In the genomic region with DNA sequence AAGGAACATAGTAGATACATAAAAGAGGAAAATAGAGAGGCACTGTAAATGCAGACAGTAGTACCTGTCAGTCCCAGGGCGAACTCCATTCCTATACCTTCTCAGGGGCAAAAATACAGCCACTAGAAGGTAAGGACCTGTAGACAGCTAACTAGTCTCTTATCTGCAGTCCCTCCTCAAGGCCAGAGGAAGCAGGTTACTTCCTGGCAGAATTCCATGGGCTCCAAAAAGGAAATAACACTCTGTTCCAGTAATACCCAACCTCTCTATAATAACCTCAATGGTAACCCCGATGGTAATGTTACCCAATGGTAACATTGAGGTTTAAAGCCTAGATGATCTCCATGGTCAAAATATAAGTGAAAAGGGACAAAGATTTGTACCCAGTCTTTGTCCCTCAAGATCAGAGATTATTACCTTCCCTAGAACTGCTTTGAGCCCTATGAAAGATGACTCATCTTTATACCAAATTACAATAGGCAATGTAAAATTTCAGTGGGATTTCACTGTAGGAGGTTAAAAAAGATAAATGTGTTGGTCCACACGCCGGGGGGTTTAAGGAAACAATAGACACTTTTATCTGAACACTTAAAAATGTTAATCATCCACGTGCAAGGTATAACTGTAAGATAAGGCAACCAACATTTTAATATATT, we compare ENCODE assay signal across 17 cellular contexts.
"Had no signal": no experiment of that assay in that cellular context is flagged by ENCODE, and none has a peak within 500 bp of the region (broad histone marks: within the 10 kb centered on the region; RNA-seq: fewer than 3 reads in every experiment).

No MANE protein-coding gene starts in this region.

- H3K36me3 ChIP-seq: tibial nerve, WERI-Rb-1 had no signal

- ATAC-seq: activated CD4-positive, alpha-beta T cell treated with anti-CD3 and anti-CD28 coated beads for 36 hours; activated T-cell treated with anti-CD3 and anti-CD28 coated beads, Interleukin-2, amount 50 U/mL, for 4 hours; foreskin keratinocyte; natural killer cell had no signal

- H3K4me1 ChIP-seq: foreskin keratinocyte, tibial nerve had no signal

- H3K4me1 Mint-ChIP-seq: activated CD4-positive, alpha-beta memory T cell treated with anti-CD3 and anti-CD28 coated beads, Interleukin-2, amount 10 ng/mL, durations not matched to agents 7 days and 5 days; activated CD4-positive, alpha-beta T cell treated with anti-CD3 and anti-CD28 coated beads for 36 hours; activated naive CD4-positive, alpha-beta T cell treated with anti-CD3 and anti-CD28 coated beads, Interleukin-2, amount 50 U/mL, for 24 hours had no signal

- H3K36me3 Mint-ChIP-seq: natural killer cell had no signal

- H3K27me3 ChIP-seq: foreskin keratinocyte, tibial nerve had no signal

- H3K27me3 Mint-ChIP-seq: activated CD4-positive, alpha-beta memory T cell treated with anti-CD3 and anti-CD28 coated beads, Interleukin-2, amount 10 ng/mL, durations not matched to agents 7 days and 5 days; activated CD4-positive, alpha-beta T cell treated with anti-CD3 and anti-CD28 coated beads for 36 hours; activated naive CD4-positive, alpha-beta T cell treated with anti-CD3 and anti-CD28 coated beads, Interleukin-2, amount 50 U/mL, for 24 hours had no signal

- H3K4me3 ChIP-seq: lung, tibial nerve had no signal

- H3K27ac ChIP-seq: foreskin keratinocyte, tibial nerve, WERI-Rb-1 had no signal

- DNase-seq: activated CD4-positive, alpha-beta memory T cell treated with anti-CD3 and anti-CD28 coated beads, Interleukin-2, amount 10 ng/mL, durations not matched to agents 7 days and 5 days; activated CD4-positive, alpha-beta T cell treated with anti-CD3 and anti-CD28 coated beads for 36 hours; activated effector memory CD4-positive, alpha-beta T cell treated with anti-CD3 and anti-CD28 coated beads, Interleukin-2, amount 50 U/mL, for 16 hours; activated T-cell treated with anti-CD3 and anti-CD28 coated beads, Interleukin-2, amount 50 U/mL, for 4 hours; foreskin keratinocyte; head of caudate nucleus; immature natural killer cell; natural killer cell; retina; stimulated activated CD4-positive, alpha-beta T cell treated with anti-CD3 and anti-CD28 coated beads, Interleukin-15, amount 100 ng/mL, for 24 hours; stimulated activated CD4-positive, alpha-beta T cell treated with anti-CD3 and anti-CD28 coated beads, Interleukin-4, amount 100 ng/mL, for 24 hours; stimulated activated naive CD4-positive, alpha-beta T cell treated with Interleukin-2 at 50 U/mL for 16 hours; substantia nigra; WERI-Rb-1 had no signal

- H3K4me3 Mint-ChIP-seq: activated CD4-positive, alpha-beta memory T cell treated with anti-CD3 and anti-CD28 coated beads, Interleukin-2, amount 10 ng/mL, durations not matched to agents 7 days and 5 days; activated CD4-positive, alpha-beta T cell treated with anti-CD3 and anti-CD28 coated beads for 36 hours; activated naive CD4-positive, alpha-beta T cell treated with anti-CD3 and anti-CD28 coated beads, Interleukin-2, amount 50 U/mL, for 24 hours; activated T-cell treated with anti-CD3 and anti-CD28 coated beads, Interleukin-2, amount 50 U/mL, for 4 hours; immature natural killer cell; natural killer cell had no signal

- H3K9me3 ChIP-seq: tibial nerve had no signal

- H3K27ac Mint-ChIP-seq: activated CD4-positive, alpha-beta memory T cell treated with anti-CD3 and anti-CD28 coated beads, Interleukin-2, amount 10 ng/mL, durations not matched to agents 7 days and 5 days; activated CD4-positive, alpha-beta T cell treated with anti-CD3 and anti-CD28 coated beads for 36 hours; activated naive CD4-positive, alpha-beta T cell treated with anti-CD3 and anti-CD28 coated beads, Interleukin-2, amount 50 U/mL, for 24 hours; immature natural killer cell; natural killer cell had no signal

- H3K9me3 Mint-ChIP-seq: activated CD4-positive, alpha-beta memory T cell treated with anti-CD3 and anti-CD28 coated beads, Interleukin-2, amount 10 ng/mL, durations not matched to agents 7 days and 5 days; activated naive CD4-positive, alpha-beta T cell treated with anti-CD3 and anti-CD28 coated beads, Interleukin-2, amount 50 U/mL, for 24 hours; activated T-cell treated with anti-CD3 and anti-CD28 coated beads, Interleukin-2, amount 50 U/mL, for 4 hours; immature natural killer cell; natural killer cell had no signal
